In the genomic region with DNA sequence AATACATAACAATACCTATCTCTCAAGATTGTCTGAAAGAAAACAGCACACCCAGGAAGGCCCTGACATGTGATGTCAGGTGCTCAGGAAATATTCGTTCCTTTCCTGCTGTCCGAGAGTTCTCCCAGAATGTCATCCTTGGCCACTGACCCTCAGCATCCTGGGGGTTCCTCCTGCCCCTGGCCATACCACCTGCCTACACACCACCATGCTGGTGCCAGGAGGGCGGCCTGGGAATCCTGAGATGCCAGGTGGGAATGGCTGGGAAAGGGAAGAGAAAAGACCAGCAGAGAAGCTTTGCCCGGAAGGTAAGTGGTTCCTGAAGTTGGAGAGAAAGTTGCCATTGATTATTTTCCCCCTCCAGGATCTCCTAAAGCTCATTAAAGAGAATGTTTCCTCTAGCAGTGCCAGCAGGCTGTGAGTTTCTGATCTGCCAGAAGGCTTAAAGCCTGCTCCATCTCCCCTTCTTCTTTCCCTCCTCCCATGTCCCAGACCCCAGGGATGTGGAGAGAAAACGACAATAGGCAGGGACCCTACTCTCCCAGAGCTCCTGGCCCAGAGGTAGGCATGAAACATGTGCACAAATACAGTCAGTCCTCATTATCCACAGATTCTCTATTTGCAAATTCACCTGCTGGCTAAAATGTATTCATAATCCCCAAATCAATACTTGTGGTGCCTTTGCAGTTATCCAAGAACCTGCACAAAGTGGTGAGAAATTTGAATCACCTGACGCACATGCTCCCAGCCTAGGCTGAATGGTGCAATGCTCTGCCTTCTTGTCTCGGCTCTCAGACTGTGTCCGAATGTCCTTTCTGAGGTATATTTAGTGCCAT, we compare ENCODE assay signal across 28 cellular contexts.
"Had no signal": no experiment of that assay in that cellular context is flagged by ENCODE, and none has a peak within 500 bp of the region (broad histone marks: within the 10 kb centered on the region; RNA-seq: fewer than 3 reads in every experiment).

No MANE protein-coding gene starts in this region.

- H3K27me3 ChIP-seq: esophagus squamous epithelium, gastrocnemius medialis, left lung had no signal

- ATAC-seq: effector memory CD8-positive, alpha-beta T cell; esophagus mucosa; gastrocnemius medialis; heart right ventricle; left cardiac atrium; left lung; left ventricle myocardium superior; lower lobe of right lung; mucosa of descending colon had no signal

- FAIRE-seq: colon, endometrium, islet of Langerhans, keratinocyte had no signal

- H3K27ac Mint-ChIP-seq: effector memory CD8-positive, alpha-beta T cell; endodermal cell; mesothelial cell of epicardium had no signal

- H3K4me1 ChIP-seq: lower lobe of right lung had no signal

- H3K36me3 Mint-ChIP-seq: mesothelial cell of epicardium had no signal

- H3K4me1 Mint-ChIP-seq: endodermal cell had no signal

- DNase-seq: dermis blood vessel endothelial cell; dorsolateral prefrontal cortex; effector CD8-positive, alpha-beta T cell; effector memory CD8-positive, alpha-beta T cell; endodermal cell; erythroblast; esophagus squamous epithelium; foreskin fibroblast; foreskin melanocyte; gastrocnemius medialis; glutamatergic neuron; head of caudate nucleus; heart right ventricle; hippocampal formation; left cardiac atrium; left lung; left ventricle myocardium superior; lower lobe of right lung; mesenchymal stem cell; mucosa of descending colon had no signal

- H3K9me3 ChIP-seq: esophagus squamous epithelium, gastrocnemius medialis, heart right ventricle, left lung, lower lobe of right lung, mucosa of descending colon had no signal

- H3K4me3 Mint-ChIP-seq: effector memory CD8-positive, alpha-beta T cell; endodermal cell; mesothelial cell of epicardium had no signal

- H3K27ac ChIP-seq: coronary artery, dorsolateral prefrontal cortex, epithelial cell of prostate, esophagus squamous epithelium, gastrocnemius medialis, heart right ventricle, left lung, lower lobe of right lung had no signal

- H3K4me3 ChIP-seq: coronary artery, dorsolateral prefrontal cortex, esophagus squamous epithelium, gastrocnemius medialis, heart right ventricle, left lung, lower lobe of right lung, mucosa of descending colon had no signal

- H3K36me3 ChIP-seq: esophagus squamous epithelium, gastrocnemius medialis, heart right ventricle, left lung, lower lobe of right lung had no signal

- H3K9me3 Mint-ChIP-seq: effector memory CD8-positive, alpha-beta T cell; endodermal cell; mesothelial cell of epicardium had no signal
